In the genomic region with DNA sequence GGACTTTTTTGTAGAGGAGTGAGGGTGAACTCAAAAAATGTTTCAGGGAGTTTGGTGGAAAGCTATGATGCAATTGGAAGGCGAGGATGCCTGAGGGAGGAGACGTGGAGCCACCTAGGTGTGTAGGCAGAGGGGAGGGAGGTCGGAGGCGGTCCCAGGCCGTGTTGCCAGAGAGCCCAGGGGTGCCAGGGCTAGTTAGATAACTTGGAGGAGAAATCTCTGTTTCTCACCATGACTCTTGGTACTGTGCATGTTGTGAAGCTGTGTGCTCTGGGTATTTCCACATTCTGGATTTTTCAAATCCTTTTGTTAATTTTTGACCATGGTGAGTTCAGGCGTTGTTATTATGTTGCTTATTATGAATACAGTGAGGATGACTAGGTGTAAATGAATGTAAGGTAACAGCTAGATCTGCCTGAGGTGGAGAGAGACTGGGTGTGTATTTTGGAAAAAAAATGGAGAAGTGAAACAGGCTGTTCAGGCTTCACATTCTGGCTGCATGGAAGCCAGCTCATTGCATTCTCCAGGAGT, we compare ENCODE assay signal across 1 cellular context.
A peak's percentile ranks its signal among the peaks of the same experiment; 100 is the strongest.
TF ChIP-seq lines count a peak whose summit lies in the region.

No MANE protein-coding gene starts in this region.

TF ChIP-seq in HEK293, 187 proteins besides CTCF, POLR2A, EP300 and RAD21 (continued from another document and continues in another):
- TF ChIP-seq, protein P1, sequence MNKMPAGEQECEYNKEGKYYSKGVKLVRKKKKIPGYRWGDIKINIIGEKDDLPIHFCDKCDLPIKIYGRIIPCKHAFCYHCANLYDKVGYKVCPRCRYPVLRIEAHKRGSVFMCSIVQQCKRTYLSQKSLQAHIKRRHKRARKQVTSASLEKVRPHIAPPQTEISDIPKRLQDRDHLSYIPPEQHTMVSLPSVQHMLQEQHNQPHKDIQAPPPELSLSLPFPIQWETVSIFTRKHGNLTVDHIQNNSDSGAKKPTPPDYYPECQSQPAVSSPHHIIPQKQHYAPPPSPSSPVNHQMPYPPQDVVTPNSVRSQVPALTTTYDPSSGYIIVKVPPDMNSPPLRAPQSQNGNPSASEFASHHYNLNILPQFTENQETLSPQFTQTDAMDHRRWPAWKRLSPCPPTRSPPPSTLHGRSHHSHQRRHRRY (tag by site-specific recombination; IDR thresholded peaks at IDR 0.05) = no peak
- no peak for TF ChIP-seq ZNF677 (tag by site-specific recombination; IDR thresholded peaks at IDR 0.05)
- TF ChIP-seq ZNF311 (tag by site-specific recombination; IDR thresholded peaks at IDR 0.05; ENCODE audit: borderline replicate concordance) = no peak
- no peak for TF ChIP-seq ZNF211 (tag by site-specific recombination; IDR thresholded peaks at IDR 0.05; ENCODE audit: low read depth)
- no peak for TF ChIP-seq ZSCAN30 (tag by site-specific recombination; IDR thresholded peaks at IDR 0.05)
- TF ChIP-seq ZIC2 (tag by site-specific recombination; IDR thresholded peaks at IDR 0.05) = peak; percentile 32; the same call in 1 of the 2 replicates
- no peak for TF ChIP-seq ZNF560 (tag by site-specific recombination; IDR thresholded peaks at IDR 0.05; ENCODE audit: borderline replicate concordance)
- TF ChIP-seq, protein P2, sequence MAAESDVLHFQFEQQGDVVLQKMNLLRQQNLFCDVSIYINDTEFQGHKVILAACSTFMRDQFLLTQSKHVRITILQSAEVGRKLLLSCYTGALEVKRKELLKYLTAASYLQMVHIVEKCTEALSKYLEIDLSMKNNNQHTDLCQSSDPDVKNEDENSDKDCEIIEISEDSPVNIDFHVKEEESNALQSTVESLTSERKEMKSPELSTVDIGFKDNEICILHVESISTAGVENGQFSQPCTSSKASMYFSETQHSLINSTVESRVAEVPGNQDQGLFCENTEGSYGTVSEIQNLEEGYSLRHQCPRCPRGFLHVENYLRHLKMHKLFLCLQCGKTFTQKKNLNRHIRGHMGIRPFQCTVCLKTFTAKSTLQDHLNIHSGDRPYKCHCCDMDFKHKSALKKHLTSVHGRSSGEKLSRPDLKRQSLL (tag by site-specific recombination; IDR thresholded peaks at IDR 0.05) = no peak
- no peak for TF ChIP-seq ZNF785 (tag by site-specific recombination; IDR thresholded peaks at IDR 0.05)
- no peak for TF ChIP-seq ZNF768 (tag by site-specific recombination; IDR thresholded peaks at IDR 0.05)
- peak; percentile 85 for TF ChIP-seq ZFHX2 (tag by site-specific recombination; conservative IDR thresholded peaks at IDR 0.05)
- no peak for TF ChIP-seq OSR2 (tag by site-specific recombination; IDR thresholded peaks at IDR 0.05)
- TF ChIP-seq, protein P3, sequence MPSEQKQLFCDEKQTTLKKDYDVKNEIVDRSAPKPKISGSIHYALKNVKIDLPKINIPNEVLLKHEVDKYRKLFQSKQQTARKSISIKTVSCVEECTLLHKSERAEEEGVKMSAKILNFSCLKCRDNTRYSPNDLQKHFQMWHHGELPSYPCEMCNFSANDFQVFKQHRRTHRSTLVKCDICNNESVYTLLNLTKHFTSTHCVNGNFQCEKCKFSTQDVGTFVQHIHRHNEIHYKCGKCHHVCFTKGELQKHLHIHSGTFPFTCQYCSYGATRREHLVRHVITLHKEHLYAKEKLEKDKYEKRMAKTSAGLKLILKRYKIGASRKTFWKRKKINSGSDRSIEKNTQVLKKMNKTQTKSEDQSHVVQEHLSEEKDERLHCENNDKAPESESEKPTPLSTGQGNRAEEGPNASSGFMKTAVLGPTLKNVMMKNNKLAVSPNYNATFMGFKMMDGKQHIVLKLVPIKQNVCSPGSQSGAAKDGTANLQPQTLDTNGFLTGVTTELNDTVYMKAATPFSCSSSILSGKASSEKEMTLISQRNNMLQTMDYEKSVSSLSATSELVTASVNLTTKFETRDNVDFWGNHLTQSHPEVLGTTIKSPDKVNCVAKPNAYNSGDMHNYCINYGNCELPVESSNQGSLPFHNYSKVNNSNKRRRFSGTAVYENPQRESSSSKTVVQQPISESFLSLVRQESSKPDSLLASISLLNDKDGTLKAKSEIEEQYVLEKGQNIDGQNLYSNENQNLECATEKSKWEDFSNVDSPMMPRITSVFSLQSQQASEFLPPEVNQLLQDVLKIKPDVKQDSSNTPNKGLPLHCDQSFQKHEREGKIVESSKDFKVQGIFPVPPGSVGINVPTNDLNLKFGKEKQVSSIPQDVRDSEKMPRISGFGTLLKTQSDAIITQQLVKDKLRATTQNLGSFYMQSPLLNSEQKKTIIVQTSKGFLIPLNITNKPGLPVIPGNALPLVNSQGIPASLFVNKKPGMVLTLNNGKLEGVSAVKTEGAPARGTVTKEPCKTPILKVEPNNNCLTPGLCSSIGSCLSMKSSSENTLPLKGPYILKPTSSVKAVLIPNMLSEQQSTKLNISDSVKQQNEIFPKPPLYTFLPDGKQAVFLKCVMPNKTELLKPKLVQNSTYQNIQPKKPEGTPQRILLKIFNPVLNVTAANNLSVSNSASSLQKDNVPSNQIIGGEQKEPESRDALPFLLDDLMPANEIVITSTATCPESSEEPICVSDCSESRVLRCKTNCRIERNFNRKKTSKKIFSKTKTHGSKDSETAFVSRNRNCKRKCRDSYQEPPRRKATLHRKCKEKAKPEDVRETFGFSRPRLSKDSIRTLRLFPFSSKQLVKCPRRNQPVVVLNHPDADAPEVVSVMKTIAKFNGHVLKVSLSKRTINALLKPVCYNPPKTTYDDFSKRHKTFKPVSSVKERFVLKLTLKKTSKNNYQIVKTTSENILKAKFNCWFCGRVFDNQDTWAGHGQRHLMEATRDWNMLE (tag by site-specific recombination; conservative IDR thresholded peaks at IDR 0.05; ENCODE audit: low read depth) = no peak
- TF ChIP-seq ZNF221 (tag by site-specific recombination; IDR thresholded peaks at IDR 0.05; ENCODE audit: borderline replicate concordance) = no peak
- TF ChIP-seq EGR2 (tag by site-specific recombination; IDR thresholded peaks at IDR 0.05; ENCODE audit: low read depth) = peak; percentile 70
- peak; percentile 19; the same call in 1 of the 2 replicates for TF ChIP-seq PATZ1 (tag by site-specific recombination; IDR thresholded peaks at IDR 0.05)
- TF ChIP-seq, protein P4, sequence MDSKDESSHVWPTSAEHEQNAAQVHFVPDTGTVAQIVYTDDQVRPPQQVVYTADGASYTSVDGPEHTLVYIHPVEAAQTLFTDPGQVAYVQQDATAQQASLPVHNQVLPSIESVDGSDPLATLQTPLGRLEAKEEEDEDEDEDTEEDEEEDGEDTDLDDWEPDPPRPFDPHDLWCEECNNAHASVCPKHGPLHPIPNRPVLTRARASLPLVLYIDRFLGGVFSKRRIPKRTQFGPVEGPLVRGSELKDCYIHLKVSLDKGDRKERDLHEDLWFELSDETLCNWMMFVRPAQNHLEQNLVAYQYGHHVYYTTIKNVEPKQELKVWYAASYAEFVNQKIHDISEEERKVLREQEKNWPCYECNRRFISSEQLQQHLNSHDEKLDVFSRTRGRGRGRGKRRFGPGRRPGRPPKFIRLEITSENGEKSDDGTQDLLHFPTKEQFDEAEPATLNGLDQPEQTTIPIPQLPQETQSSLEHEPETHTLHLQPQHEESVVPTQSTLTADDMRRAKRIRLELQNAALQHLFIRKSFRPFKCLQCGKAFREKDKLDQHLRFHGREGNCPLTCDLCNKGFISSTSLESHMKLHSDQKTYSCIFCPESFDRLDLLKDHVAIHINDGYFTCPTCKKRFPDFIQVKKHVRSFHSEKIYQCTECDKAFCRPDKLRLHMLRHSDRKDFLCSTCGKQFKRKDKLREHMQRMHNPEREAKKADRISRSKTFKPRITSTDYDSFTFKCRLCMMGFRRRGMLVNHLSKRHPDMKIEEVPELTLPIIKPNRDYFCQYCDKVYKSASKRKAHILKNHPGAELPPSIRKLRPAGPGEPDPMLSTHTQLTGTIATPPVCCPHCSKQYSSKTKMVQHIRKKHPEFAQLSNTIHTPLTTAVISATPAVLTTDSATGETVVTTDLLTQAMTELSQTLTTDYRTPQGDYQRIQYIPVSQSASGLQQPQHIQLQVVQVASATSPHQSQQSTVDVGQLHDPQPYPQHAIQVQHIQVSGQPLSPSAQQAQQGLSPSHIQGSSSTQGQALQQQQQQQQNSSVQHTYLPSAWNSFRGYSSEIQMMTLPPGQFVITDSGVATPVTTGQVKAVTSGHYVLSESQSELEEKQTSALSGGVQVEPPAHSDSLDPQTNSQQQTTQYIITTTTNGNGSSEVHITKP (tag by site-specific recombination; IDR thresholded peaks at IDR 0.05) = peak; percentile 38; the same call in 1 of the 2 replicates
- peak; percentile 84 for TF ChIP-seq PRDM1 (tag by site-specific recombination; IDR thresholded peaks at IDR 0.05)
- no peak for TF ChIP-seq ZNF654 (tag by site-specific recombination; IDR thresholded peaks at IDR 0.05; ENCODE audit: low read depth)
- TF ChIP-seq ZNF354C (tag by site-specific recombination; IDR thresholded peaks at IDR 0.05; ENCODE audit: borderline replicate concordance, low read depth) = no peak
- TF ChIP-seq ZNF23 (tag by site-specific recombination; IDR thresholded peaks at IDR 0.05; ENCODE audit: borderline replicate concordance) = no peak
- TF ChIP-seq ZNF544 (tag by site-specific recombination; IDR thresholded peaks at IDR 0.05) = no peak
- TF ChIP-seq SP3 (tag by site-specific recombination; IDR thresholded peaks at IDR 0.05) = peak; percentile 32; the same call in 1 of the 2 replicates
- no peak for TF ChIP-seq HOXD13 (CRISPR knock-in tag; IDR thresholded peaks at IDR 0.05; ENCODE audit: borderline replicate concordance)
- no peak for TF ChIP-seq ZXDB (tag by site-specific recombination; IDR thresholded peaks at IDR 0.05)
- TF ChIP-seq ZNF48 (tag by site-specific recombination; IDR thresholded peaks at IDR 0.05) = no peak
- no peak for TF ChIP-seq SETDB1 (IDR thresholded peaks at IDR 0.05; ENCODE audit: insufficient read length, low read length)
- TF ChIP-seq ZNF707 (tag by site-specific recombination; IDR thresholded peaks at IDR 0.05) = no peak
- peak; percentile 43; the same call in 1 of the 2 replicates for TF ChIP-seq SP7 (tag by site-specific recombination; IDR thresholded peaks at IDR 0.05)
- TF ChIP-seq RBAK (tag by site-specific recombination; IDR thresholded peaks at IDR 0.05) = no peak
- TF ChIP-seq ZBTB49 (tag by site-specific recombination; IDR thresholded peaks at IDR 0.05; ENCODE audit: low read depth) = no peak
- no peak for TF ChIP-seq ZBTB8A (tag by site-specific recombination; IDR thresholded peaks at IDR 0.05)
- TF ChIP-seq ZBTB44 (tag by site-specific recombination; IDR thresholded peaks at IDR 0.05) = no peak
- TF ChIP-seq ZNF404 (tag by site-specific recombination; IDR thresholded peaks at IDR 0.05) = no peak
- TF ChIP-seq ZNF391 (tag by site-specific recombination; IDR thresholded peaks at IDR 0.05; ENCODE audit: borderline replicate concordance, low read depth) = no peak
- no peak for TF ChIP-seq ATF2 (tag by site-specific recombination; IDR thresholded peaks at IDR 0.05; ENCODE audit: low read depth)
